Comparison of ENCODE assay signal across 27 cellular contexts in genomic region chr6:37287519-37288157, GRCh38. TPM values are rescaled to one million over a fixed set of nuclear protein-coding genes. Genes with fewer than 3 reads are reported as not detected.
DNase-seq lines count a peak whose midpoint lies in the region; ATAC-seq and TF ChIP-seq lines count a peak whose summit lies in the region.
"Had no signal": no experiment of that assay in that cellular context is flagged by ENCODE, and none has a peak within 500 bp of the region (broad histone marks: within the 10 kb centered on the region; RNA-seq: fewer than 3 reads in every experiment).

No MANE protein-coding gene starts in this region.

- no peaks in the 10 kb centered on the region for H3K27me3 ChIP-seq in osteoblast (ENCODE audit: insufficient read depth, low read length)
- H3K27me3 ChIP-seq: left lung, tibial artery had no signal

- peak; percentile 54 for ATAC-seq in GM19452 (IDR thresholded peaks at IDR 0.05; ENCODE audit: unreplicated experiment)
- peak; percentile 54 for ATAC-seq in HG02852 (IDR thresholded peaks at IDR 0.05; ENCODE audit: unreplicated experiment)
- no peak for ATAC-seq in SK-N-SH treated with all-trans-retinoic acid at 6 μM for 48 hours
- ATAC-seq: activated CD4-positive, alpha-beta T cell treated with anti-CD3 and anti-CD28 coated beads for 36 hours; GM23338; left lung; natural killer cell; PC-3 had no signal

- TF ChIP-seq CTCF in osteoblast (IDR thresholded peaks at IDR 0.05; ENCODE audit: extremely low read depth, low read depth, low read length): no peak

- peaks cover 70% of the 10 kb centered on the region for H3K36me3 Mint-ChIP-seq in activated CD4-positive, alpha-beta T cell treated with anti-CD3 and anti-CD28 coated beads, Interleukin-2, amount 10 ng/mL, durations not matched to agents 24 days and 14 days (ENCODE audit: low read depth)

- no peak overlapping the region for H2AFZ ChIP-seq in osteoblast (ENCODE audit: low read length)
- H2AFZ ChIP-seq: GM23338 had no signal

- no peaks in the 10 kb centered on the region for H3K9me3 Mint-ChIP-seq in activated CD4-positive, alpha-beta T cell treated with anti-CD3 and anti-CD28 coated beads, Interleukin-2, amount 10 ng/mL, durations not matched to agents 24 days and 14 days
- H3K9me3 Mint-ChIP-seq: activated naive CD8-positive, alpha-beta T cell treated with anti-CD3 and anti-CD28 coated beads, Interleukin-2, amount 10 ng/mL, durations not matched to agents 7 days and 5 days; GM23338; natural killer cell; stimulated activated naive CD8-positive, alpha-beta T cell treated with anti-CD3 and anti-CD28 coated beads, Interleukin-15, Interleukin-2, amounts not matched to agents 100 ng/mL and 50 ng/mL, for 24 hours had no signal

- H3K4me3 ChIP-seq in osteoblast (ENCODE audit: insufficient read depth, low read length): no peak overlapping the region
- H3K4me3 ChIP-seq: GM23338, left lung, tibial artery had no signal

- H3K4me1 Mint-ChIP-seq in activated CD4-positive, alpha-beta T cell treated with anti-CD3 and anti-CD28 coated beads, Interleukin-2, amount 10 ng/mL, durations not matched to agents 24 days and 14 days: peaks cover 45% of the 10 kb centered on the region
- H3K4me1 Mint-ChIP-seq: GM23338, mesothelial cell of epicardium had no signal

- H3K9me3 ChIP-seq in osteoblast (ENCODE audit: low read depth, low read length): no peaks in the 10 kb centered on the region
- H3K9me3 ChIP-seq: left lung, tibial artery had no signal

- H3K4me2 ChIP-seq in osteoblast (ENCODE audit: insufficient read depth, low read length): no peak overlapping the region
- H3K4me2 ChIP-seq: GM23338 had no signal

- no peak overlapping the region for H3K27ac ChIP-seq in osteoblast (ENCODE audit: low read depth, low read length)
- H3K27ac ChIP-seq: epithelial cell of prostate, left lung, tibial artery had no signal

- H3K79me2 ChIP-seq in osteoblast (ENCODE audit: insufficient read depth, low read length): no peaks in the 10 kb centered on the region

- H4K20me1 ChIP-seq in osteoblast (ENCODE audit: insufficient read depth, low read length): peaks cover 3% of the 10 kb centered on the region

- H3K27ac Mint-ChIP-seq in activated CD4-positive, alpha-beta T cell treated with anti-CD3 and anti-CD28 coated beads, Interleukin-2, amount 10 ng/mL, durations not matched to agents 24 days and 14 days: no peak overlapping the region
- H3K27ac Mint-ChIP-seq: activated CD4-positive, alpha-beta T cell treated with anti-CD3 and anti-CD28 coated beads for 36 hours; activated naive CD8-positive, alpha-beta T cell treated with anti-CD3 and anti-CD28 coated beads, Interleukin-2, amount 10 ng/mL, durations not matched to agents 7 days and 5 days; GM23338; mesothelial cell of epicardium; natural killer cell; stimulated activated naive CD8-positive, alpha-beta T cell treated with anti-CD3 and anti-CD28 coated beads, Interleukin-15, Interleukin-2, amounts not matched to agents 100 ng/mL and 50 ng/mL, for 24 hours had no signal

- H3K27me3 Mint-ChIP-seq in activated CD4-positive, alpha-beta T cell treated with anti-CD3 and anti-CD28 coated beads, Interleukin-2, amount 10 ng/mL, durations not matched to agents 24 days and 14 days: no peaks in the 10 kb centered on the region
- H3K27me3 Mint-ChIP-seq: activated CD4-positive, alpha-beta T cell treated with anti-CD3 and anti-CD28 coated beads for 36 hours; activated naive CD8-positive, alpha-beta T cell treated with anti-CD3 and anti-CD28 coated beads, Interleukin-2, amount 10 ng/mL, durations not matched to agents 7 days and 5 days; stimulated activated naive CD8-positive, alpha-beta T cell treated with anti-CD3 and anti-CD28 coated beads, Interleukin-15, Interleukin-2, amounts not matched to agents 100 ng/mL and 50 ng/mL, for 24 hours had no signal

- H3K4me1 ChIP-seq in osteoblast (ENCODE audit: insufficient read depth, low read length): no peaks in the 10 kb centered on the region
- H3K4me1 ChIP-seq: left lung had no signal

- peak overlapping the region; percentile 16 for H3K4me3 Mint-ChIP-seq in activated CD4-positive, alpha-beta T cell treated with anti-CD3 and anti-CD28 coated beads, Interleukin-2, amount 10 ng/mL, durations not matched to agents 24 days and 14 days
- H3K4me3 Mint-ChIP-seq: activated CD4-positive, alpha-beta T cell treated with anti-CD3 and anti-CD28 coated beads for 36 hours; activated naive CD8-positive, alpha-beta T cell treated with anti-CD3 and anti-CD28 coated beads, Interleukin-2, amount 10 ng/mL, durations not matched to agents 7 days and 5 days; GM23338; mesothelial cell of epicardium; natural killer cell; stimulated activated naive CD8-positive, alpha-beta T cell treated with anti-CD3 and anti-CD28 coated beads, Interleukin-15, Interleukin-2, amounts not matched to agents 100 ng/mL and 50 ng/mL, for 24 hours had no signal

- H3K36me3 ChIP-seq in osteoblast (ENCODE audit: insufficient read depth, low read length): peaks cover 53% of the 10 kb centered on the region

- intact Hi-C loops in activated CD4-positive, alpha-beta T cell treated with anti-CD3 and anti-CD28 coated beads, Interleukin-2, amount 10 ng/mL, durations not matched to agents 24 days and 14 days (cut with micrococcal nuclease): loop anchor here (2.0 to 5.0 kb wide), 2 partner anchors 15 to 65 kb away; no protein-coding TSS in a partner anchor

- no peak for DNase-seq in activated CD4-positive, alpha-beta T cell treated with anti-CD3 and anti-CD28 coated beads, Interleukin-2, amount 10 ng/mL, durations not matched to agents 24 days and 14 days
- no peak for DNase-seq in activated CD4-positive, alpha-beta T cell treated with anti-CD3 and anti-CD28 coated beads, Interleukin-2, amount 50 U/mL, for 1 hour
- DNase-seq in osteoblast (ENCODE audit: insufficient read length, low spot score, missing footprints): peak; percentile 19
- no peak for DNase-seq in SIG-M5 treated with dmso at 0.1 percent for 504 hours (lab: John Stamatoyannopoulos, UW; ENCODE audit: unreplicated experiment)
- DNase-seq in NOMO-1 treated with DMSO at 0.1 percent for 48 hours (lab: John Stamatoyannopoulos, UW; ENCODE audit: unreplicated experiment): no peak
- DNase-seq: 8988T; activated CD4-positive, alpha-beta T cell treated with anti-CD3 and anti-CD28 coated beads for 36 hours; activated naive CD8-positive, alpha-beta T cell treated with anti-CD3 and anti-CD28 coated beads, Interleukin-2, amount 10 ng/mL, durations not matched to agents 7 days and 5 days; AML-193; DMS79 treated with DMSO at 0.1 percent for 48 hours; foreskin fibroblast; left lung; natural killer cell; NCI-H2081 treated with DMSO at 0.1 percent for 48 hours; NCI-H446 treated with DMSO at 0.1 percent for 48 hours; PC-3; retina; Right ventricle myocardium superior; stimulated activated CD4-positive, alpha-beta T cell treated with anti-CD3 and anti-CD28 coated beads, Interleukin-4, amount 100 ng/mL, for 24 hours; tibial artery had no signal

TF ChIP-seq in SK-N-SH treated with all-trans-retinoic acid at 6 μM for 48 hours, 23 proteins besides CTCF, POLR2A, EP300 and RAD21:
- TF ChIP-seq BACH2 (CRISPR knock-in tag; IDR thresholded peaks at IDR 0.05; ENCODE audit: borderline replicate concordance) (no peak), CSDC2 (CRISPR knock-in tag; IDR thresholded peaks at IDR 0.05) (no peak), CREB5 (CRISPR knock-in tag; IDR thresholded peaks at IDR 0.05; ENCODE audit: low read depth) (no peak), ZC3H10 (CRISPR knock-in tag; IDR thresholded peaks at IDR 0.05) (no peak), GLIS3 (CRISPR knock-in tag; IDR thresholded peaks at IDR 0.05) (no peak), SNAI2 (CRISPR knock-in tag; IDR thresholded peaks at IDR 0.05) (no peak)

RNA-seq across cellular contexts. Expression of gene TMEM217, which starts 29.7 kb away (rescaled TPM):
- 4.1 and 6.1 TPM in 2 replicates for total RNA-seq in activated CD4-positive, alpha-beta T cell treated with anti-CD3 and anti-CD28 coated beads, Interleukin-2, amount 10 ng/mL, durations not matched to agents 24 days and 14 days
- 2.7 and 3.3 TPM in 2 replicates for total RNA-seq in osteoblast
- total RNA-seq: GM23338, Right ventricle myocardium superior had no signal

RNA-seq across cellular contexts. Expression of gene TBC1D22B, which starts 30.1 kb away (rescaled TPM):
- 17.2 and 18.7 TPM in 2 replicates for total RNA-seq in activated CD4-positive, alpha-beta T cell treated with anti-CD3 and anti-CD28 coated beads, Interleukin-2, amount 10 ng/mL, durations not matched to agents 24 days and 14 days
- total RNA-seq in osteoblast: 6.9 and 7.7 TPM in 2 replicates
